Comparison of ENCODE assay signal across 1 cellular context in the genomic region with DNA sequence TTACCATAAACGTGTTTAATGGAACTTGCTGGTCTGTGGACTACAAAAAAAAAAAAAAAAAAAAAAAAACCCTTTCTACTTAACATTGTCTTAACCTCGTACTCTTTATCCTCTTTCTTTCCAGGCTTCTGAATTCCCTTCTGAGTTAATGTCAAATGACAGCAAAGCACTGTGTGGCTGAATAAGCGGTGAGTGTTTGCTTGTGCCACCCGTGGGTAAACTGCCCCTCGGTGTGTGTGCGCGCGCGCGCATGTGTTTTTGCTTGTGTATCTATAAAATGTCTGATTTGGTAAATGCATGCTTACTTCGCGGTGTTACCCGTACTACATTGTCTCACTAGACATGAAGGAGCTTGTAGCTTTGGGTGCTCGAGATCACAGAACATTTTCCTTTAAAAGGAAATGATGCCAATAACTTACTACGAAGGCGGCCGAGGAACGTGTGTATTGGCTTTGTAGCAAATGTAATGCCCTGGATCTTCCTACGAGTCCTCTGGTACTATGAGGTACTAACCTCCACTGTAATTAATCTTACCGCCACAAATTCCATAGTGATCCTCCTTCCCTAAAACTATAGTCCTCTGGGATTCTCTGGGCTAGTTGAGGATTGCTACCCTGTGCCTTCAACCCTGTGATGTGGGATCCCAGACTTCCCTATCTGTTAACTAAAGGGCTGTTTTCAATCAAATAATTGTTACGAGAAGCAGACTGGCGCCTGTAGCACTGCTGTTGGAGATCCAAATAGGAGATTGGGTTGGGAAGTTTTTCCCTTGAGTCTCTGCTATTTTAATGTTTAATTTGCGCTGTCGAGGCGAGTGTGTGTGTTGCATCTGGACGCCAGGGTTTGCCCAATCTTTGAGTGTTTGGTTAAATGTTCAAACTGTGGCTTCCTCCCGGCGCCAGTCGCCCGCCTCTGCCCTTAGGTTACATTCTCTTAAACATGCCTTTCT.
A peak's percentile ranks its signal among the peaks of the same experiment; 100 is the strongest.
TF ChIP-seq lines count a peak whose summit lies in the region.

No MANE protein-coding gene starts in this region.

TF ChIP-seq in K562, 482 proteins besides CTCF, POLR2A, EP300 and RAD21 (continued from another document and continues in another):
- TF ChIP-seq ZNF318 (IDR thresholded peaks at IDR 0.05; ENCODE audit: borderline replicate concordance in 1 of 2, low read depth in 1 of 2), result no peak
- TF ChIP-seq REST (CRISPR knock-in tag; IDR thresholded peaks at IDR 0.05; ENCODE audit: low read depth), result no peak
- TF ChIP-seq ZMIZ1 (IDR thresholded peaks at IDR 0.05; ENCODE audit: low read depth in 2 of 2, low read length in 2 of 2), result no peak
- TF ChIP-seq JUND (IDR thresholded peaks at IDR 0.05; ENCODE audit: borderline replicate concordance, low read depth, low read length), result no peak
- no peak for TF ChIP-seq JUND (tag; IDR thresholded peaks at IDR 0.05; ENCODE audit: borderline replicate concordance, low read depth, low read length)
- no peak for TF ChIP-seq NFYB (IDR thresholded peaks at IDR 0.05; ENCODE audit: extremely low read depth, insufficient read length)
- no peak for TF ChIP-seq ZNF644 (tag; IDR thresholded peaks at IDR 0.05; ENCODE audit: low read depth)
- peak; percentile 29; the same call in 1 of the 2 replicates for TF ChIP-seq ZBTB40 (IDR thresholded peaks at IDR 0.05)
- no peak for TF ChIP-seq ZBTB40 (CRISPR knock-in tag; IDR thresholded peaks at IDR 0.05)
- TF ChIP-seq CREB5 (CRISPR knock-in tag; IDR thresholded peaks at IDR 0.05), result no peak
- TF ChIP-seq, protein P1, sequence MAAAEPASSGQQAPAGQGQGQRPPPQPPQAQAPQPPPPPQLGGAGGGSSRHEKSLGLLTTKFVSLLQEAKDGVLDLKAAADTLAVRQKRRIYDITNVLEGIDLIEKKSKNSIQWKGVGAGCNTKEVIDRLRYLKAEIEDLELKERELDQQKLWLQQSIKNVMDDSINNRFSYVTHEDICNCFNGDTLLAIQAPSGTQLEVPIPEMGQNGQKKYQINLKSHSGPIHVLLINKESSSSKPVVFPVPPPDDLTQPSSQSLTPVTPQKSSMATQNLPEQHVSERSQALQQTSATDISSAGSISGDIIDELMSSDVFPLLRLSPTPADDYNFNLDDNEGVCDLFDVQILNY (CRISPR knock-in tag; IDR thresholded peaks at IDR 0.05), result no peak
- 0 out of 2 replicates have a peak, but pooled peaks have one; percentile 13 for TF ChIP-seq MECOM (CRISPR knock-in tag; IDR thresholded peaks at IDR 0.05)
- TF ChIP-seq CBX1 (IDR thresholded peaks at IDR 0.05; ENCODE audit: low read depth), result no peak
